In the genomic region with DNA sequence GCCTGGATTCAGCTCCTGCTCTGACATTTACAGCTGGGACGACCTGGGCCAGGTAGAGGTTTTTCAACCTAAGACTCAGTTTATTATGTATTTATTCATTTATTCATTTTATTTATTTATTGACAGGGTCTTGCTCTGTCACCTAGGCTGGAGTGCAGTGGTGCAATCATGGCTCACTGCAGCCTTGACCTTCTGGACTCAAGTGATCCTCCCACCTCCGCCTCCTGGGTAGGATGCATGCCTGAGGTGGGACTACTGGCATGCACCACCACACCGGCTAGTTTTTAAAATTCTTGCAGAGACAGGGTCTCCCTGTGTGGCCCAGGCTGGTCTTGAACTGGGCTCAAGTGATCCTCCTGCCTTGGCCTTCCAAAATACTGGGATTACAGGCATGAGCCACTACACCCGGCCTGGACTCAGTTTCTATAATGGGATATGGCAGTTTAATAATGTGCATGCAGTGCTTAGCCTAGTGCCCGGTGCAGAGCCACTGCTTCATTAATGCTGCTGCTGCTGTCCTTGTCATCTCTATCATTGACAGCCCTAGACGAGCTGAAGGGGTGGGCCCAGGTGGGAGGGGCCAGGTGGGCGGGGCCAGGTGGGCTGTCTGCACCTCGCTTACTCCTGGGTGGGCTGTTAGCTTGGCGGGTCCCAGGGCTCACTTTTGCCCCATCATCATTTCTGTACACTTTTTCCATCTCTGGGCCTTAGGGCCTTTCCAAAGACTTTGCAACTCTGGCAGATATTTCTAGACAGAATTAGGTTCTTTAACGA, we compare ENCODE assay signal across 28 cellular contexts.
"Had no signal": no experiment of that assay in that cellular context is flagged by ENCODE, and none has a peak within 500 bp of the region (broad histone marks: within the 10 kb centered on the region; RNA-seq: fewer than 3 reads in every experiment).

No MANE protein-coding gene starts in this region.

- H3K27ac ChIP-seq: colonic mucosa, esophagus muscularis mucosa, foreskin keratinocyte, gastroesophageal sphincter, heart left ventricle, hepatocyte, left ventricle myocardium inferior, lower lobe of right lung, psoas muscle, skin epidermis, spleen, testis, tibial artery had no signal

- H3K9me3 Mint-ChIP-seq: dendritic cell treated with granulocyte-macrophage colony-stimulating factor and Interleukin-4, amounts not matched to agents 40 ng/mL and 50 ng/mL, for 4 days; immature natural killer cell; naive thymus-derived CD8-positive, alpha-beta T cell; nephron progenitor cell; stimulated activated memory B cell treated with anti-CD40 and anti-IgM and Interleukin-4, amounts not matched to agents 10 μg/mL and 1 μg/mL and 100 μg/mL, for 72 hours; type B pancreatic cell had no signal

- H3K27ac Mint-ChIP-seq: dendritic cell treated with granulocyte-macrophage colony-stimulating factor and Interleukin-4, amounts not matched to agents 40 ng/mL and 50 ng/mL, for 4 days; immature natural killer cell; naive thymus-derived CD8-positive, alpha-beta T cell; nephron progenitor cell; stimulated activated memory B cell treated with anti-CD40 and anti-IgM and Interleukin-4, amounts not matched to agents 10 μg/mL and 1 μg/mL and 100 μg/mL, for 72 hours; type B pancreatic cell had no signal

- H3K4me1 ChIP-seq: colonic mucosa, foreskin keratinocyte, lower lobe of right lung had no signal

- H3K4me3 Mint-ChIP-seq: dendritic cell treated with granulocyte-macrophage colony-stimulating factor and Interleukin-4, amounts not matched to agents 40 ng/mL and 50 ng/mL, for 4 days; immature natural killer cell; naive thymus-derived CD8-positive, alpha-beta T cell; nephron progenitor cell; stimulated activated memory B cell treated with anti-CD40 and anti-IgM and Interleukin-4, amounts not matched to agents 10 μg/mL and 1 μg/mL and 100 μg/mL, for 72 hours; type B pancreatic cell had no signal

- H3K4me2 ChIP-seq: hepatocyte had no signal

- ATAC-seq: foreskin keratinocyte; gastroesophageal sphincter; heart left ventricle; left colon; lower lobe of right lung; naive thymus-derived CD8-positive, alpha-beta T cell; psoas muscle; right cardiac atrium; stimulated activated memory B cell treated with anti-CD40 and anti-IgM and Interleukin-4, amounts not matched to agents 10 μg/mL and 1 μg/mL and 100 μg/mL, for 72 hours had no signal

- H3K9me3 ChIP-seq: colonic mucosa, esophagus muscularis mucosa, gastroesophageal sphincter, heart left ventricle, left ventricle myocardium inferior, lower lobe of right lung, psoas muscle, spleen, testis, tibial artery had no signal

- H3K4me1 Mint-ChIP-seq: immature natural killer cell had no signal

- H3K27me3 ChIP-seq: colonic mucosa, esophagus muscularis mucosa, foreskin keratinocyte, gastroesophageal sphincter, heart left ventricle, hepatocyte, spleen, testis, tibial artery had no signal

- H3K79me2 ChIP-seq: hepatocyte had no signal

- H2AFZ ChIP-seq: hepatocyte had no signal

- DNase-seq: colonic mucosa; effector CD8-positive, alpha-beta T cell; foreskin keratinocyte; heart left ventricle; immature natural killer cell; islet precursor cell; kidney glomerular epithelial cell; left colon; left ventricle myocardium inferior; lower lobe of right lung; naive thymus-derived CD8-positive, alpha-beta T cell; nephron progenitor cell; nucleus accumbens; spleen; stimulated activated CD4-positive, alpha-beta T cell treated with anti-CD3 and anti-CD28 coated beads, Interleukin-4, amount 100 ng/mL, for 4 hours; stimulated activated naive CD8-positive, alpha-beta T cell treated with anti-CD3 and anti-CD28 coated beads, Interleukin-15, Interleukin-2, amounts not matched to agents 100 U/mL and 50 U/mL, for 24 hours; substantia nigra; testis; tibial artery had no signal

- H3K4me3 ChIP-seq: colonic mucosa, esophagus muscularis mucosa, gastroesophageal sphincter, heart left ventricle, hepatocyte, left ventricle myocardium inferior, lower lobe of right lung, psoas muscle, skin epidermis, spleen, testis, tibial artery had no signal

- H3K36me3 ChIP-seq: colonic mucosa, esophagus muscularis mucosa, gastroesophageal sphincter, heart left ventricle, left ventricle myocardium inferior, lower lobe of right lung, spleen, tibial artery had no signal

- H3K27me3 Mint-ChIP-seq: dendritic cell treated with granulocyte-macrophage colony-stimulating factor and Interleukin-4, amounts not matched to agents 40 ng/mL and 50 ng/mL, for 4 days; naive thymus-derived CD8-positive, alpha-beta T cell; stimulated activated memory B cell treated with anti-CD40 and anti-IgM and Interleukin-4, amounts not matched to agents 10 μg/mL and 1 μg/mL and 100 μg/mL, for 72 hours; type B pancreatic cell had no signal

- H3K36me3 Mint-ChIP-seq: immature natural killer cell, type B pancreatic cell had no signal
